Comparison of ENCODE assay signal across 20 cellular contexts in the genomic region with DNA sequence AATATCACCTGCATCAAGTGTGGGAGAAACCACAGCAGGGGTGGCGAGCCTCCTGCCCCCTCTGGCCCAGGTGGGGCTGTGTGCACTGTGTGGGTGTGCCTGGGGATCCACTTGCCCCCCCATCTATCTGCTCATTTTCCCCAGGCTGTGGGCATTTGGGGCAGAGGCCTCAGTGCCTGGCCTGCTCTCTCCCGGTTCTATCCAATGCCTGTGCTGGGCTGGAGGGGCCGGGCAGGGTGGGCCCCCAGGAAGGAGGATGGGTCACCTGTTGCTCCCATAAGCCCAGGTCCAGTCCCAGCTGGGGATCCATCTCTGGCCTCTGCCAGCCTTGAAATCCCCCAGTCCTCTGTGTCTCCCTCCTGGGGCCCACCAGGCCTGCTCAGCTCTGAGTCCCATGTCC.
"Had no signal": no experiment of that assay in that cellular context is flagged by ENCODE, and none has a peak within 500 bp of the region (broad histone marks: within the 10 kb centered on the region; RNA-seq: fewer than 3 reads in every experiment).

No MANE protein-coding gene starts in this region.

- H3K27me3 ChIP-seq: brain microvascular endothelial cell, cardiac muscle cell, MG63 had no signal

- H3K9me3 ChIP-seq: MG63 had no signal

- H3K36me3 ChIP-seq: brain microvascular endothelial cell, cardiac muscle cell, MG63 had no signal

- DNase-seq: activated CD4-positive, alpha-beta T cell treated with anti-CD3 and anti-CD28 coated beads for 48 hours; activated CD4-positive, alpha-beta T cell treated with anti-CD3 and anti-CD28 coated beads, Interleukin-2, amount 50 U/mL, for 4 hours; activated CD8-positive, alpha-beta memory T cell treated with anti-CD3 and anti-CD28 coated beads, Interleukin-2, amount 50 U/mL, for 48 hours; activated CD8-positive, alpha-beta T cell treated with anti-CD3 and anti-CD28 coated beads, Interleukin-2, amount 10 ng/mL, durations not matched to agents 7 days and 5 days; activated naive CD4-positive, alpha-beta T cell; activated T-cell treated with anti-CD3 and anti-CD28 coated beads, Interleukin-2, amount 50 U/mL, for 1 hour; amygdala; brain microvascular endothelial cell; MG63; NCI-H1105; NCI-H1436; NCI-H1694 treated with DMSO at 0.1 percent for 48 hours; NCI-H2029 treated with DMSO at 0.1 percent for 48 hours; NCI-H345; NCI-H510A; NCI-H526 treated with DMSO at 0.1 percent for 48 hours; NK-92 treated with Interleukin-12 subunit alpha and Interleukin-12 subunit beta, amount 100 ng/mL, for 24 hours; SHP77 treated with DMSO at 0.1 percent for 48 hours had no signal

- H3K4me3 ChIP-seq: cardiac muscle cell, MG63 had no signal

- ATAC-seq: activated CD4-positive, CD25-positive, alpha-beta regulatory T cell treated with anti-CD3 and anti-CD28 coated beads, Interleukin-2, amount 50 U/mL, for 24 hours; activated CD8-positive, alpha-beta T cell treated with anti-CD3 and anti-CD28 coated beads, Interleukin-2, amount 10 ng/mL, durations not matched to agents 7 days and 5 days had no signal

- H3K27ac ChIP-seq: brain microvascular endothelial cell, cardiac muscle cell had no signal
